ENCODE assay signal across 23 cellular contexts in genomic region chr6:75502884-75503283, GRCh38.
"Had no signal": no experiment of that assay in that cellular context is flagged by ENCODE, and none has a peak within 500 bp of the region (broad histone marks: within the 10 kb centered on the region; RNA-seq: fewer than 3 reads in every experiment).

No MANE protein-coding gene starts in this region.

- H3K27ac Mint-ChIP-seq: memory B cell, naive B cell, nephron progenitor cell had no signal

- H3K9ac ChIP-seq: parathyroid adenoma had no signal

- H3K27me3 Mint-ChIP-seq: memory B cell had no signal

- ATAC-seq: esophagus mucosa, gastrocnemius medialis, left lung, lower lobe of right lung, sciatic nerve, upper lobe of right lung had no signal

- H3K4me1 Mint-ChIP-seq: memory B cell, naive B cell, nephron progenitor cell had no signal

- DNase-seq: cortex of kidney; dorsolateral prefrontal cortex; effector CD8-positive, alpha-beta T cell; gastrocnemius medialis; glutamatergic neuron; islet precursor cell; left lung; lower lobe of right lung; naive B cell; nephron progenitor cell; retina; stimulated activated CD4-positive, alpha-beta T cell treated with anti-CD3 and anti-CD28 coated beads, Interleukin-2, amount 100 ng/mL, for 24 hours; stimulated activated CD4-positive, alpha-beta T cell treated with anti-CD3 and anti-CD28 coated beads, Interleukin-4, amount 100 ng/mL, for 4 hours; stimulated activated naive CD4-positive, alpha-beta T cell; stomach; substantia nigra; upper lobe of right lung had no signal

- H3K4me3 Mint-ChIP-seq: memory B cell, naive B cell, nephron progenitor cell had no signal

- H3K27me3 ChIP-seq: dorsolateral prefrontal cortex, gastrocnemius medialis, left lung, stomach, upper lobe of right lung, vagina had no signal

- H2AFZ ChIP-seq: parathyroid adenoma had no signal

- H3K4me1 ChIP-seq: parathyroid adenoma, prostate gland, stomach, upper lobe of right lung, vagina had no signal

- H3K9me3 ChIP-seq: gastrocnemius medialis, left lung, lower lobe of right lung, prostate gland, stomach, upper lobe of right lung, vagina had no signal

- H3K9me3 Mint-ChIP-seq: memory B cell, nephron progenitor cell had no signal

- H3K79me2 ChIP-seq: parathyroid adenoma had no signal

- H3K4me3 ChIP-seq: dorsolateral prefrontal cortex, gastrocnemius medialis, left lung, lower lobe of right lung, prostate gland, stomach, upper lobe of right lung, vagina had no signal

- H3K27ac ChIP-seq: dorsolateral prefrontal cortex, gastrocnemius medialis, left lung, lower lobe of right lung, parathyroid adenoma, prostate gland, stomach, upper lobe of right lung, vagina had no signal

- H3K36me3 ChIP-seq: gastrocnemius medialis, left lung, lower lobe of right lung, prostate gland, stomach, upper lobe of right lung, vagina had no signal

- H3K36me3 Mint-ChIP-seq: memory B cell, naive B cell had no signal
